10 cellular contexts compared by ENCODE assay signal in the genomic region with DNA sequence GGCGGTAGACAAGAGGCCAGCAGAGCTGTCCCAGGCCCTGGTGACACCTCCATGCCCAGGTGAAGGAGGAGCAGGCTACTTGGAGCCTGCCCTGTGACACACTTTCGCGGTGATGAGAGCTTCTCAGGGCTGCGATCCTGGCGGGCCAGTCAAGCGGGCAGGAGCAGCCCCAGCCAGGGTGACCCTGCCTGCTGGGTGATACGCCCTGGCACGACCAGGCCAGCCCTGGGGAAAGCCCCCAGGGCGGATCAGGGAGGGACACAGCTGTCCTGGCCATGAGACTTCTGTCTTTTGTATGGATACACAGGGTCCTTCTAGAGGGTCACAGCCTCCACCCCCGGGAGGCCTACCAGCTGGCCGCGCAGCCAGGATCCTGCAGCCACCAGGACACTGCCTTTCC. TPM values are rescaled to one million over a fixed set of nuclear protein-coding genes. Genes with fewer than 3 reads are reported as not detected.
A peak's percentile ranks its signal among the peaks of the same experiment; 100 is the strongest.
DNase-seq lines count a peak whose midpoint lies in the region; ATAC-seq lines count a peak whose summit lies in the region.
"Had no signal": no experiment of that assay in that cellular context is flagged by ENCODE, and none has a peak within 500 bp of the region (broad histone marks: within the 10 kb centered on the region; RNA-seq: fewer than 3 reads in every experiment).

No MANE protein-coding gene starts in this region.

- DNase-seq in T-helper 1 cell (no peak), left ventricle myocardium superior (peak; percentile 61), NOMO-1 (lab: John Stamatoyannopoulos, UW; ENCODE audit: unreplicated experiment in 2 of 2) (no peak)
- no peak for DNase-seq in activated CD8-positive, alpha-beta T cell treated with anti-CD3 and anti-CD28 coated beads, Interleukin-2, amount 10 ng/mL, durations not matched to agents 7 days and 5 days
- DNase-seq in stimulated activated effector memory CD8-positive, alpha-beta T cell treated with anti-CD3 and anti-CD28 coated beads, Interleukin-12 subunit alpha, Interleukin-12 subunit beta, amount 100 ng/mL, for 72 hours (ENCODE audit: low spot score in 2 of 2), result no peak
- no peak for DNase-seq in stimulated activated CD4-positive, alpha-beta T cell treated with anti-CD3 and anti-CD28 coated beads, Interleukin-1b, Interleukin-23, amount 100 ng/mL, for 48 hours
- DNase-seq: endodermal cell, NCI-H524 had no signal

- H3K4me1 Mint-ChIP-seq in T-helper 1 cell treated with Interleukin-12 subunit alpha and Interleukin-12 subunit beta and Interleukin-4 antibody, amounts not matched to agents 30 μg/mL and 1 μg/mL, for 36 hours (ENCODE audit: low read depth), result peaks cover 40% of the 10 kb centered on the region
- H3K4me1 Mint-ChIP-seq in activated CD8-positive, alpha-beta T cell treated with anti-CD3 and anti-CD28 coated beads, Interleukin-2, amount 10 ng/mL, durations not matched to agents 7 days and 5 days (ENCODE audit: low read depth), result peaks cover 55% of the 10 kb centered on the region
- peaks cover 46% of the 10 kb centered on the region for H3K4me1 Mint-ChIP-seq in stimulated activated effector memory CD8-positive, alpha-beta T cell treated with anti-CD3 and anti-CD28 coated beads, Interleukin-12 subunit alpha, Interleukin-12 subunit beta, amount 100 ng/mL, for 72 hours
- H3K4me1 Mint-ChIP-seq: endodermal cell had no signal

- POLR2A ChIA-PET in activated CD8-positive, alpha-beta T cell treated with anti-CD3 and anti-CD28 coated beads, Interleukin-2, amount 10 ng/mL, durations not matched to agents 7 days and 5 days (lab: Charles Lee), result interaction anchor here (1.4 kb wide), 1 partner anchor 13 kb away, joined by 5 read pairs; a partner anchor contains a TSS

- intact Hi-C loops in left ventricle myocardium superior (cut with micrococcal nuclease), result no loop called here

- CTCF ChIA-PET in activated CD8-positive, alpha-beta T cell treated with anti-CD3 and anti-CD28 coated beads, Interleukin-2, amount 10 ng/mL, durations not matched to agents 7 days and 5 days (lab: Charles Lee), result interaction anchor here (1.3 to 1.4 kb wide), 2 partner anchors 128 to 134 kb away, joined by 4 read pairs; no protein-coding TSS in a partner anchor

- H3K27ac Mint-ChIP-seq in T-helper 1 cell treated with Interleukin-12 subunit alpha and Interleukin-12 subunit beta and Interleukin-4 antibody, amounts not matched to agents 30 μg/mL and 1 μg/mL, for 36 hours, result peak overlapping the region; percentile 85
- H3K27ac Mint-ChIP-seq in activated CD8-positive, alpha-beta T cell treated with anti-CD3 and anti-CD28 coated beads, Interleukin-2, amount 10 ng/mL, durations not matched to agents 7 days and 5 days, result peak overlapping the region; percentile 81
- peak overlapping the region; percentile 96 for H3K27ac Mint-ChIP-seq in stimulated activated effector memory CD8-positive, alpha-beta T cell treated with anti-CD3 and anti-CD28 coated beads, Interleukin-12 subunit alpha, Interleukin-12 subunit beta, amount 100 ng/mL, for 72 hours
- H3K27ac Mint-ChIP-seq: endodermal cell had no signal

- H3K27me3 Mint-ChIP-seq in T-helper 1 cell treated with Interleukin-12 subunit alpha and Interleukin-12 subunit beta and Interleukin-4 antibody, amounts not matched to agents 30 μg/mL and 1 μg/mL, for 36 hours (ENCODE audit: low read depth), result no peaks in the 10 kb centered on the region
- H3K27me3 Mint-ChIP-seq in activated CD8-positive, alpha-beta T cell treated with anti-CD3 and anti-CD28 coated beads, Interleukin-2, amount 10 ng/mL, durations not matched to agents 7 days and 5 days (ENCODE audit: low read depth), result no peaks in the 10 kb centered on the region

- no peaks in the 10 kb centered on the region for H3K9me3 Mint-ChIP-seq in T-helper 1 cell treated with Interleukin-12 subunit alpha and Interleukin-12 subunit beta and Interleukin-4 antibody, amounts not matched to agents 30 μg/mL and 1 μg/mL, for 36 hours
- H3K9me3 Mint-ChIP-seq in activated CD8-positive, alpha-beta T cell treated with anti-CD3 and anti-CD28 coated beads, Interleukin-2, amount 10 ng/mL, durations not matched to agents 7 days and 5 days (ENCODE audit: insufficient read depth), result no peaks in the 10 kb centered on the region
- H3K9me3 Mint-ChIP-seq in stimulated activated effector memory CD8-positive, alpha-beta T cell treated with anti-CD3 and anti-CD28 coated beads, Interleukin-12 subunit alpha, Interleukin-12 subunit beta, amount 100 ng/mL, for 72 hours, result no peaks in the 10 kb centered on the region
- H3K9me3 Mint-ChIP-seq: endodermal cell had no signal

- peaks cover 28% of the 10 kb centered on the region for H3K36me3 Mint-ChIP-seq in T-helper 1 cell treated with Interleukin-12 subunit alpha and Interleukin-12 subunit beta and Interleukin-4 antibody, amounts not matched to agents 30 μg/mL and 1 μg/mL, for 36 hours (ENCODE audit: low read depth)
- peaks cover 33% of the 10 kb centered on the region for H3K36me3 Mint-ChIP-seq in activated CD8-positive, alpha-beta T cell treated with anti-CD3 and anti-CD28 coated beads, Interleukin-2, amount 10 ng/mL, durations not matched to agents 7 days and 5 days (ENCODE audit: low read depth)
- H3K36me3 Mint-ChIP-seq in stimulated activated effector memory CD8-positive, alpha-beta T cell treated with anti-CD3 and anti-CD28 coated beads, Interleukin-12 subunit alpha, Interleukin-12 subunit beta, amount 100 ng/mL, for 72 hours, result peaks cover 40% of the 10 kb centered on the region

- ATAC-seq in activated CD8-positive, alpha-beta T cell treated with anti-CD3 and anti-CD28 coated beads, Interleukin-2, amount 10 ng/mL, durations not matched to agents 7 days and 5 days, result no peak
- ATAC-seq in left ventricle myocardium superior (peak; percentile 60), HG02798 (IDR thresholded peaks at IDR 0.05; ENCODE audit: poor library complexity, unreplicated experiment) (no peak)
- ATAC-seq in stimulated activated effector memory CD8-positive, alpha-beta T cell treated with anti-CD3 and anti-CD28 coated beads, Interleukin-12 subunit alpha, Interleukin-12 subunit beta, amount 100 ng/mL, for 72 hours, result peak; percentile 20

- no peak overlapping the region for H3K4me3 Mint-ChIP-seq in T-helper 1 cell treated with Interleukin-12 subunit alpha and Interleukin-12 subunit beta and Interleukin-4 antibody, amounts not matched to agents 30 μg/mL and 1 μg/mL, for 36 hours
- H3K4me3 Mint-ChIP-seq in activated CD8-positive, alpha-beta T cell treated with anti-CD3 and anti-CD28 coated beads, Interleukin-2, amount 10 ng/mL, durations not matched to agents 7 days and 5 days, result peak overlapping the region; percentile 15
- H3K4me3 Mint-ChIP-seq in stimulated activated effector memory CD8-positive, alpha-beta T cell treated with anti-CD3 and anti-CD28 coated beads, Interleukin-12 subunit alpha, Interleukin-12 subunit beta, amount 100 ng/mL, for 72 hours, result peak overlapping the region; percentile 68
- H3K4me3 Mint-ChIP-seq: endodermal cell had no signal

RNA-seq across cellular contexts. Expression of a gene that starts 13.1 kb away (rescaled TPM):
- 100 to 1,000 TPM; 239 to 240 TPM for total RNA-seq in activated CD8-positive, alpha-beta T cell treated with anti-CD3 and anti-CD28 coated beads, Interleukin-2, amount 10 ng/mL, durations not matched to agents 7 days and 5 days
- total RNA-seq in left ventricle myocardium superior, result 201 TPM

RNA-seq across cellular contexts. Expression of a gene that starts 29.7 kb away (rescaled TPM):
- total RNA-seq in activated CD8-positive, alpha-beta T cell treated with anti-CD3 and anti-CD28 coated beads, Interleukin-2, amount 10 ng/mL, durations not matched to agents 7 days and 5 days, result 10 to 100 TPM; 36.5 to 36.6 TPM
- total RNA-seq in left ventricle myocardium superior, result 29.1 TPM

Comparison
In these comparisons a context has a peak if more than half of its experiments do, and no peak if none do; other contexts are left out.
1. ATAC-seq: peak in left ventricle myocardium superior (single experiment) and stimulated activated effector memory CD8-positive, alpha-beta T cell treated with anti-CD3 and anti-CD28 coated beads, Interleukin-12 subunit alpha, Interleukin-12 subunit beta, amount 100 ng/mL, for 72 hours (single experiment); none in activated CD8-positive, alpha-beta T cell treated with anti-CD3 and anti-CD28 coated beads, Interleukin-2, amount 10 ng/mL, durations not matched to agents 7 days and 5 days (single experiment) and HG02798 (single experiment).
2. Peak in every context shown above with its lines, with median percentiles within 50 percentile points of each other: H3K27ac Mint-ChIP-seq.